In the genomic region with DNA sequence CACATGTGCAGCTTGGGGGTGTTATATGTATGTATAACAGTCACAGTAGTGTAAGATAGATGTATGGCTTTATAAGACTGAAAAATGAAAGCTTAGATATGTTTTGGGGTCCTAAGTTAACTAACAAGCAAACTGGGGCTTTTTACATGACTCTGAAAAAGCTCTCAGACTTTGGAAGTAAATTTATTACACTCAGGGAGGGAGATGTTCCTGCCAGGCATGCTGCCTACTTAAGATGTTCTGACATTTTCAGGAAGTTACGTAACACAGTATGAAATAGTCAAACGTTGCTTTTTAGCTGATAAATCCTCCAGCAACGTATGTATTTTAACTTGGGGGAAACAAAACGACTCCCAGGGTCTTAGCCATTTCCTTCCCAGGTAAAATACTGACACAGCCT, we compare ENCODE assay signal across 10 cellular contexts. TPM values are rescaled to one million over a fixed set of nuclear protein-coding genes. Genes with fewer than 3 reads are reported as not detected.
DNase-seq lines count a peak whose midpoint lies in the region; ATAC-seq and TF ChIP-seq lines count a peak whose summit lies in the region.
"Had no signal": no experiment of that assay in that cellular context is flagged by ENCODE, and none has a peak within 500 bp of the region (broad histone marks: within the 10 kb centered on the region; RNA-seq: fewer than 3 reads in every experiment).

No MANE protein-coding gene starts in this region.

- H3K27ac Mint-ChIP-seq in activated naive CD8-positive, alpha-beta T cell treated with anti-CD3 and anti-CD28 coated beads, Interleukin-2, amount 10 ng/mL, durations not matched to agents 7 days and 5 days: peak overlapping the region; percentile 98

- H3K27me3 Mint-ChIP-seq in activated naive CD8-positive, alpha-beta T cell treated with anti-CD3 and anti-CD28 coated beads, Interleukin-2, amount 10 ng/mL, durations not matched to agents 7 days and 5 days: no peaks in the 10 kb centered on the region

- intact Hi-C loops in aorta (cut with DNase I): loop anchor here in 1 of 2 donors (10.0 kb wide), 1 partner anchor 129 kb away; a partner anchor contains a TSS

- peaks cover 26% of the 10 kb centered on the region for H3K4me1 ChIP-seq in foreskin keratinocyte
- peaks cover 0 to 13% of the 10 kb centered on the region in 2 donors for H3K4me1 ChIP-seq in aorta (ENCODE audit: control insufficient read depth in 1 of 2, insufficient read depth in 2 of 2, low read length in 2 of 2)

- no peaks in the 10 kb centered on the region for H3K27me3 ChIP-seq in foreskin keratinocyte
- no peaks in the 10 kb centered on the region for H3K27me3 ChIP-seq in aorta (ENCODE audit: control insufficient read depth in 1 of 2, insufficient read depth in 2 of 2, low read length in 1 of 2)
- H3K27me3 ChIP-seq: cardiac muscle cell had no signal

- H3K4me3 Mint-ChIP-seq in activated naive CD8-positive, alpha-beta T cell treated with anti-CD3 and anti-CD28 coated beads, Interleukin-2, amount 10 ng/mL, durations not matched to agents 7 days and 5 days: peak overlapping the region; percentile 95

- no peaks in the 10 kb centered on the region for H3K36me3 ChIP-seq in aorta (ENCODE audit: control insufficient read depth in 1 of 2, insufficient read depth in 2 of 2, low read length in 1 of 2)
- H3K36me3 ChIP-seq: cardiac muscle cell had no signal

- ATAC-seq in activated naive CD8-positive, alpha-beta T cell treated with anti-CD3 and anti-CD28 coated beads, Interleukin-2, amount 10 ng/mL, durations not matched to agents 7 days and 5 days (ENCODE audit: low read depth): no peak
- ATAC-seq in foreskin keratinocyte: no peak
- no peak for ATAC-seq in GM18867 (IDR thresholded peaks at IDR 0.05; ENCODE audit: unreplicated experiment)
- ATAC-seq in aorta (ENCODE audit: low FRiP score): no peak

- 51 to 57% methylated on average over 4 of the region's 4 CpGs for WGBS in aorta, 2 donors

- H3K4me3 ChIP-seq in LNCaP clone FGC (ENCODE audit: low read depth, low read length) (0 out of 2 replicates have a peak overlapping the region, but pooled peaks have one; percentile 74), aorta (ENCODE audit: low read length in 2 of 2) (no peak overlapping the region)
- H3K4me3 ChIP-seq: cardiac muscle cell had no signal

- peaks cover 34% of the 10 kb centered on the region for H3K4me1 Mint-ChIP-seq in activated naive CD8-positive, alpha-beta T cell treated with anti-CD3 and anti-CD28 coated beads, Interleukin-2, amount 10 ng/mL, durations not matched to agents 7 days and 5 days

- POLR2A ChIA-PET in activated naive CD8-positive, alpha-beta T cell treated with anti-CD3 and anti-CD28 coated beads, Interleukin-2, amount 10 ng/mL, durations not matched to agents 7 days and 5 days (lab: Charles Lee): interaction anchor here (0.6 to 5.3 kb wide), 8 partner anchors 27 to 366 kb away, joined by 3 to 59 read pairs (median 7); a partner anchor contains a TSS

- H3K9me3 ChIP-seq in aorta (ENCODE audit: control insufficient read depth, low read length): no peaks in the 10 kb centered on the region

- no peaks in the 10 kb centered on the region for H3K36me3 Mint-ChIP-seq in activated naive CD8-positive, alpha-beta T cell treated with anti-CD3 and anti-CD28 coated beads, Interleukin-2, amount 10 ng/mL, durations not matched to agents 7 days and 5 days

- TF ChIP-seq CTCF in LNCaP clone FGC (IDR thresholded peaks at IDR 0.05; ENCODE audit: control insufficient read depth, extremely low read depth, insufficient read depth) (no peak), foreskin keratinocyte (conservative IDR thresholded peaks at IDR 0.05) (no peak)

- DNase-seq in AML-193 (lab: John Stamatoyannopoulos, UW) (peak; percentile 89 to 92), LNCaP clone FGC (ENCODE audit: low read depth) (no peak), midbrain (lab: John Stamatoyannopoulos, UW) (peak; percentile 26), foreskin keratinocyte (no peak), aorta (no peak)
- no peak for DNase-seq in activated naive CD8-positive, alpha-beta T cell treated with anti-CD3 and anti-CD28 coated beads, Interleukin-2, amount 10 ng/mL, durations not matched to agents 7 days and 5 days
- DNase-seq in stimulated activated CD4-positive, alpha-beta T cell treated with anti-CD3 and anti-CD28 coated beads, Interleukin-12 subunit alpha, Interleukin-12 subunit beta, amount 100 ng/mL, for 4 hours: no peak
- DNase-seq: NCI-H526 treated with DMSO at 0.1 percent for 48 hours had no signal

- no peak overlapping the region for H3K27ac ChIP-seq in foreskin keratinocyte
- H3K27ac ChIP-seq in aorta (ENCODE audit: low read depth in 1 of 2, low read length in 2 of 2): no peak overlapping the region
- H3K27ac ChIP-seq: cardiac muscle cell had no signal

- H3K9me3 Mint-ChIP-seq in activated naive CD8-positive, alpha-beta T cell treated with anti-CD3 and anti-CD28 coated beads, Interleukin-2, amount 10 ng/mL, durations not matched to agents 7 days and 5 days: no peaks in the 10 kb centered on the region

RNA-seq across cellular contexts. Expression of a gene that starts 1.7 kb away (rescaled TPM):
- total RNA-seq in activated naive CD8-positive, alpha-beta T cell treated with anti-CD3 and anti-CD28 coated beads, Interleukin-2, amount 10 ng/mL, durations not matched to agents 7 days and 5 days: 10 to 100 TPM; 22.0 to 26.9 TPM
- total RNA-seq in foreskin keratinocyte (44.4 and 49.8 TPM in 2 replicates), aorta (10 to 100 TPM; 38.3 to 38.5 TPM)
- polyA plus RNA-seq in foreskin keratinocyte (26.3 and 29.5 TPM in 2 replicates), aorta (10 to 100 TPM; 48.5 to 53.0 TPM)

Comparison
In these comparisons a context has a peak if more than half of its experiments do, and no peak if none do; other contexts are left out.
1. DNase-seq: peak in AML-193 (2 of 2) and midbrain (single experiment); none in LNCaP clone FGC (single experiment), activated naive CD8-positive, alpha-beta T cell treated with anti-CD3 and anti-CD28 coated beads, Interleukin-2, amount 10 ng/mL, durations not matched to agents 7 days and 5 days (single experiment), stimulated activated CD4-positive, alpha-beta T cell treated with anti-CD3 and anti-CD28 coated beads, Interleukin-12 subunit alpha, Interleukin-12 subunit beta, amount 100 ng/mL, for 4 hours (single experiment), foreskin keratinocyte (0 of 2) and aorta (0 of 2).